ENCODE assay signal across 7 cellular contexts in genomic region chr10:114728325-114728724, GRCh38.
"Had no signal": no experiment of that assay in that cellular context is flagged by ENCODE, and none has a peak within 500 bp of the region (broad histone marks: within the 10 kb centered on the region; RNA-seq: fewer than 3 reads in every experiment).

No MANE protein-coding gene starts in this region.

- FAIRE-seq: H1, H54, HTR-8/SVneo had no signal

- H3K27me3 Mint-ChIP-seq: IgD-negative memory B cell had no signal

- DNase-seq: H9, HCEC 1CT had no signal

- H3K36me3 Mint-ChIP-seq: IgD-negative memory B cell had no signal

- H3K27ac Mint-ChIP-seq: GM23338, H9, IgD-negative memory B cell had no signal

- H3K4me1 Mint-ChIP-seq: IgD-negative memory B cell had no signal

- H3K4me2 ChIP-seq: GM23338 had no signal

- ATAC-seq: GM23338 had no signal

- H3K4me3 ChIP-seq: GM23338 had no signal

- H2AFZ ChIP-seq: GM23338 had no signal

- H3K4me3 Mint-ChIP-seq: GM23338, H9, IgD-negative memory B cell had no signal
